In genomic region chr2:37588316-37588777, GRCh38 we compare ENCODE assay signal across 12 cellular contexts.
DNase-seq lines count a peak whose midpoint lies in the region; ATAC-seq and TF ChIP-seq lines count a peak whose summit lies in the region.
"Had no signal": no experiment of that assay in that cellular context is flagged by ENCODE, and none has a peak within 500 bp of the region (broad histone marks: within the 10 kb centered on the region; RNA-seq: fewer than 3 reads in every experiment).

No MANE protein-coding gene starts in this region.

- H3K79me2 ChIP-seq in PC-9 (ENCODE audit: low read depth), result no peaks in the 10 kb centered on the region
- H3K79me2 ChIP-seq in H9 (ENCODE audit: insufficient read depth, low read length), result no peaks in the 10 kb centered on the region

- H4K8ac ChIP-seq in H9 (replicated peaks; ENCODE audit: insufficient read length, low read depth, low read length), result no peak overlapping the region

- peak overlapping the region; percentile 79 for H3K4me2 ChIP-seq in PC-9
- H3K4me2 ChIP-seq in H9 (ENCODE audit: insufficient read depth, insufficient read length, low read length), result no peak overlapping the region

- peaks cover 76% of the 10 kb centered on the region for H3K4me1 ChIP-seq in PC-9 (replicated peaks; ENCODE audit: insufficient read depth)
- peaks cover 19% of the 10 kb centered on the region for H3K4me1 ChIP-seq in H9 (ENCODE audit: insufficient read depth, low read length)

- H3K27me3 ChIP-seq in PC-9 (ENCODE audit: insufficient read depth, low read depth), result no peaks in the 10 kb centered on the region
- no peaks in the 10 kb centered on the region for H3K27me3 ChIP-seq in H9 (ENCODE audit: insufficient read depth, low read length)
- H3K27me3 ChIP-seq: ascending aorta had no signal

- no peak overlapping the region for H2BK15ac ChIP-seq in H9 (ENCODE audit: low read depth, low read length)

- H3K18ac ChIP-seq in H9 (ENCODE audit: insufficient read length, low read depth, low read length), result no peak overlapping the region

- no peak overlapping the region for H3K4me3 Mint-ChIP-seq in H9

- no peak overlapping the region for H3K56ac ChIP-seq in H9 (ENCODE audit: insufficient read length, low read depth, low read length)

- TF ChIP-seq CTCF in PC-9 (conservative IDR thresholded peaks at IDR 0.05) (no peak), fibroblast of mammary gland (conservative IDR thresholded peaks at IDR 0.05; ENCODE audit: control insufficient read depth, insufficient read depth, low read depth, low read length) (no peak), H9 (conservative IDR thresholded peaks at IDR 0.05) (no peak), GM13977 (IDR thresholded peaks at IDR 0.05; ENCODE audit: extremely low read depth, insufficient read depth, missing control alignments) (no peak)

- H3K14ac ChIP-seq in H9 (ENCODE audit: insufficient read depth, low read length), result no peak overlapping the region

- no peak overlapping the region for H4K5ac ChIP-seq in H9 (ENCODE audit: insufficient read length, low read depth, low read length)

- H3F3A ChIP-seq in PC-9 (ENCODE audit: insufficient read depth, low read depth), result peaks cover 65% of the 10 kb centered on the region

- peaks cover 47 to 54% of the 10 kb centered on the region in 2 experiments for H3K4me1 Mint-ChIP-seq in H9

- H3K27ac Mint-ChIP-seq in H9, result no peak overlapping the region

- DNase-seq in left ventricle myocardium superior (no peak), Right ventricle myocardium inferior (ENCODE audit: missing footprints) (no peak), PC-9 (peak; percentile 38 to 94), fibroblast of mammary gland (ENCODE audit: low read depth) (peak; percentile 64), H9 (no peak), GM13977 (ENCODE audit: low spot score) (no peak), NCI-H1694 treated with DMSO at 0.1 percent for 48 hours (lab: John Stamatoyannopoulos, UW) (no peak), D341Med (ENCODE audit: low spot score) (no peak)
- DNase-seq: C1 segment of cervical spinal cord, left ventricle myocardium inferior, MV-4-11 had no signal

- H3K23me2 ChIP-seq in H9 (ENCODE audit: insufficient read length, low read depth, low read length, poor library complexity, severe bottlenecking), result no peaks in the 10 kb centered on the region

- peak; percentile 40 for ATAC-seq in left ventricle myocardium superior
- no peak for ATAC-seq in Right ventricle myocardium inferior

- 0 out of 2 replicates have a peak, but pooled peaks cover 2% of the 10 kb centered on the region for H3K9me3 ChIP-seq in PC-9 (ENCODE audit: insufficient read depth, low read depth)
- no peaks in the 10 kb centered on the region for H3K9me3 ChIP-seq in H9 (ENCODE audit: control insufficient read depth, low read depth, low read length)

- no peak overlapping the region; the same call in 1 of the 2 replicates for H2AFZ ChIP-seq in PC-9
- no peak overlapping the region for H2AFZ ChIP-seq in H9 (ENCODE audit: low read length)

- H2AK5ac ChIP-seq in H9 (ENCODE audit: insufficient read length, low read length), result no peak overlapping the region

- peak overlapping the region; percentile 94 for H3K27ac ChIP-seq in PC-9
- no peak overlapping the region for H3K27ac ChIP-seq in H9 (ENCODE audit: insufficient read length, low read depth, low read length)
- H3K27ac ChIP-seq: ascending aorta, left ventricle myocardium inferior had no signal

- no peaks in the 10 kb centered on the region for H3K27me3 Mint-ChIP-seq in H9 (ENCODE audit: low read depth)

- H3K4me3 ChIP-seq in PC-9 (peak overlapping the region; percentile 25; the same call in 1 of the 2 replicates), fibroblast of mammary gland (ENCODE audit: control insufficient read depth, low read depth, low read length) (no peak overlapping the region)
- H3K4me3 ChIP-seq: ascending aorta, left ventricle myocardium inferior had no signal

- no peak overlapping the region for H3K9ac ChIP-seq in H9 (ENCODE audit: extremely low read depth, insufficient read length, low read length)

- no peak overlapping the region for H3K4ac ChIP-seq in H9 (ENCODE audit: low read depth, low read length)

- H3T11ph ChIP-seq in H9 (ENCODE audit: low read length), result no peak overlapping the region

- H2BK20ac ChIP-seq in H9 (ENCODE audit: low read depth, low read length, poor library complexity, severe bottlenecking), result no peak overlapping the region

- no peak overlapping the region for H2BK5ac ChIP-seq in H9 (ENCODE audit: insufficient read length, low read length)

- H2BK12ac ChIP-seq in H9 (ENCODE audit: insufficient read length, low read depth, low read length), result no peak overlapping the region

- no CpG with 5 or more reads among the region's 6 CpGs for WGBS in H9 (ENCODE audit: extremely low coverage, insufficient read length, low lambda C conversion rate)

- BruUV-seq in PC-9 (replicated peaks; lab: Mats Ljungman, UMichigan), result no TSS peak

- POLR2A ChIA-PET in PC-9 (lab: Charles Lee; ENCODE audit: unreplicated experiment), result no interaction called here

- H3K9me3 Mint-ChIP-seq in H9, result peaks cover 0 to 4% of the 10 kb centered on the region in 2 experiments; a peak in 2 of 5 replicates

- intact Hi-C loops in left ventricle myocardium superior (cut with micrococcal nuclease), result no loop called here
- intact Hi-C loops in Right ventricle myocardium inferior (cut with DNase I), result loop anchor here (5.0 kb wide), 2 partner anchors 64 to 84 kb away; partner anchors contain the start of gene CDC42EP3
- intact Hi-C loops in PC-9 (cut with micrococcal nuclease; ENCODE audit: unreplicated experiment), result loop anchor here (5.0 to 10.0 kb wide), 4 partner anchors 64 to 189 kb away; partner anchors contain the start of gene CDC42EP3

- no peak overlapping the region for H3K23ac ChIP-seq in H9 (ENCODE audit: insufficient read length, low read depth, low read length)

- H4K20me1 ChIP-seq in PC-9 (ENCODE audit: insufficient read depth), result no peaks in the 10 kb centered on the region
- H4K20me1 ChIP-seq in H9 (ENCODE audit: control insufficient read depth, insufficient read depth, insufficient read length), result no peaks in the 10 kb centered on the region

- CTCF ChIA-PET in PC-9 (lab: Charles Lee), result interaction anchor here (0.6 kb wide), 1 partner anchor 175 kb away, joined by 11 read pairs; no protein-coding TSS in a partner anchor

- no peaks in the 10 kb centered on the region for H3K36me3 ChIP-seq in PC-9 (ENCODE audit: low read depth)
- H3K36me3 ChIP-seq: ascending aorta, left ventricle myocardium inferior had no signal

- in situ Hi-C loops in GM13977 (cut with MboI; ENCODE audit: low pct_unique_long_range_greater_than_20kb, low sequenced_read_pairs, unreplicated experiment), result no loop called here

- H2BK120ac ChIP-seq in H9 (ENCODE audit: low read depth, low read length, poor library complexity, severe bottlenecking), result no peak overlapping the region

- no peaks in the 10 kb centered on the region for H3K79me1 ChIP-seq in H9 (ENCODE audit: insufficient read depth, low read depth, low read length, poor library complexity, severe bottlenecking)

- no peaks in the 10 kb centered on the region for H3K9me2 ChIP-seq in PC-9 (ENCODE audit: insufficient read depth)

- no peaks in the 10 kb centered on the region; a peak in 1 of 7 replicates for H3K36me3 Mint-ChIP-seq in H9 (ENCODE audit: insufficient read depth in 1 of 3, low read depth in 3 of 3)

- no peak overlapping the region for H4K91ac ChIP-seq in H9 (ENCODE audit: insufficient read length, low read depth, low read length)

Comparison
In these comparisons a context has a peak if more than half of its experiments do, and no peak if none do; other contexts are left out.
1. DNase-seq: peak in PC-9 (2 of 2) and fibroblast of mammary gland (single experiment); none in left ventricle myocardium superior (single experiment), Right ventricle myocardium inferior (single experiment), H9 (single experiment), GM13977 (single experiment), NCI-H1694 treated with DMSO at 0.1 percent for 48 hours (single experiment) and D341Med (single experiment).